1 cellular context compared by ENCODE assay signal in genomic region chr20:62860391-62860923, GRCh38.
TF ChIP-seq lines count a peak whose summit lies in the region.

No MANE protein-coding gene starts in this region.

TF ChIP-seq in HepG2, 621 proteins besides CTCF, POLR2A, EP300 and RAD21 (continued from another document and continues in another):
- TF ChIP-seq MYPOP (CRISPR knock-in tag; IDR thresholded peaks at IDR 0.05) (no peak), ZNF552 (CRISPR knock-in tag; IDR thresholded peaks at IDR 0.05; ENCODE audit: borderline replicate concordance) (peak; percentile 17; the same call in 1 of the 2 replicates), ZNF687 (CRISPR knock-in tag; IDR thresholded peaks at IDR 0.05) (peak; percentile 83), FUBP1 (CRISPR knock-in tag; IDR thresholded peaks at IDR 0.05; ENCODE audit: borderline replicate concordance) (no peak), ZNF354B (CRISPR knock-in tag; IDR thresholded peaks at IDR 0.05) (no peak), ZNF407 (CRISPR knock-in tag; IDR thresholded peaks at IDR 0.05; ENCODE audit: not compliant biosample characterization) (no peak), ZNF484 (CRISPR knock-in tag; IDR thresholded peaks at IDR 0.05; ENCODE audit: borderline replicate concordance, low read depth) (no peak), ZNF747 (CRISPR knock-in tag; IDR thresholded peaks at IDR 0.05; ENCODE audit: borderline replicate concordance) (no peak), ZNF33A (CRISPR knock-in tag; IDR thresholded peaks at IDR 0.05; ENCODE audit: borderline replicate concordance) (no peak), ZNF768 (CRISPR knock-in tag; IDR thresholded peaks at IDR 0.05) (0 out of 2 replicates have a peak, but pooled peaks have one; percentile 39), ZBTB38 (CRISPR knock-in tag; IDR thresholded peaks at IDR 0.05) (no peak), SMAD3 (CRISPR knock-in tag; IDR thresholded peaks at IDR 0.05) (no peak), ZNF556 (CRISPR knock-in tag; IDR thresholded peaks at IDR 0.05; ENCODE audit: borderline replicate concordance) (no peak), NRL (CRISPR knock-in tag; IDR thresholded peaks at IDR 0.05; ENCODE audit: borderline replicate concordance) (no peak), RELA (CRISPR knock-in tag; IDR thresholded peaks at IDR 0.05) (no peak), ZNF784 (CRISPR knock-in tag; IDR thresholded peaks at IDR 0.05; ENCODE audit: borderline replicate concordance) (0 out of 2 replicates have a peak, but pooled peaks have one; percentile 17), SATB2 (CRISPR knock-in tag; IDR thresholded peaks at IDR 0.05) (no peak), SETDB1 (CRISPR knock-in tag; IDR thresholded peaks at IDR 0.05; ENCODE audit: borderline replicate concordance) (no peak), ZSCAN25 (CRISPR knock-in tag; IDR thresholded peaks at IDR 0.05) (0 out of 2 replicates have a peak, but pooled peaks have one; percentile 23), ZBTB7B (CRISPR knock-in tag; IDR thresholded peaks at IDR 0.05) (no peak), ZNF724P (CRISPR knock-in tag; IDR thresholded peaks at IDR 0.05; ENCODE audit: borderline replicate concordance) (0 out of 2 replicates have a peak, but pooled peaks have one; percentile 57), MYC (CRISPR knock-in tag; IDR thresholded peaks at IDR 0.05; ENCODE audit: borderline replicate concordance) (peak; percentile 68), ZBTB39 (CRISPR knock-in tag; IDR thresholded peaks at IDR 0.05) (no peak), ELK4 (CRISPR knock-in tag; IDR thresholded peaks at IDR 0.05; ENCODE audit: borderline replicate concordance) (no peak), PRDM4 (CRISPR knock-in tag; IDR thresholded peaks at IDR 0.05; ENCODE audit: borderline replicate concordance) (no peak), ZFX (CRISPR knock-in tag; IDR thresholded peaks at IDR 0.05; ENCODE audit: low read depth) (peak; percentile 34), ZNF878 (CRISPR knock-in tag; IDR thresholded peaks at IDR 0.05) (no peak)
